8 cellular contexts compared by ENCODE assay signal in the genomic region with DNA sequence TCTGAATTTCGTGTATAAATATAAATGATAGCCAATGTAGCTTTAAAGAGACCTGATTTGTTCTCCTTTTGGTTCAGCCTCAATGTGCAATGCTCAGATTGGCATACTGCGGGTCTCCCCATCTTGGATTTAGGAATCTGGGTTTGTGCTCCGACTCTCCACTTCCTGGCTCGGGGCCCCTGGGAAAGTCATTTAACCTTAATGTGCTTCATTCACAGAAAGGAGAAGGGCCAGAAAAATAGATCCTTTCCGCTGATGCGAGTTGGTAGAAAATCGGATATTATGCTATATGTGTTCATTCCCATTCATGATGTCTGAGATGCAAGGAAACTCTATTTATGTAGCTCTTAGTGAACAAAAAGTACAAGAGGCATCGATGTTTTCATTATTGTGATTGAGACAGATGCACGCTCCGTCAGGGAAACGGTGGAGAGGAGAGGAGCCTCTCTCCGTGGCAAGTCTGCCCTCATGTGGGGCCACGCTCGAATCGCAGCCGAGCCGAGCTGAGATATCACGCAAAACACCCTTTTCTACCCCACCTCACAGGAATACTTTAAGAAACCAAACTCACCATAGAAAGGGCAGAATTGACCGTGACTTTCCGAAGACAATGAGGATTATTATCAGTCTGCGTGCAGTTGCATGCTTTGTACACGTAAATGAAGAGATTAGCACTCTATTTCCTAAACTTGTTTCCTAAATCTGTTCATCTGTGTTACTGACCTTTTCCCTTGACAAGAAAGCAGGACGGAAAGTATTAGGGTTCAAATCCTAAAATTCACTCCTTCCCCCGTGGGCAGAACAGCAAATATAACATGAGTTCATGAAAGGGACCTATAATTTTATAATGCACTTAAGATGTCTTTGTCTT.
DNase-seq lines count a peak whose midpoint lies in the region; ATAC-seq and TF ChIP-seq lines count a peak whose summit lies in the region.

No MANE protein-coding gene starts in this region.

- H3K36me3 ChIP-seq in HCT116 (ENCODE audit: control insufficient read depth in 1 of 2, insufficient read depth in 2 of 2, low read length in 2 of 2): no peaks in the 10 kb centered on the region

- no peaks in the 10 kb centered on the region for H3K9me3 Mint-ChIP-seq in neural crest cell

- no peak for TF ChIP-seq POLR2A in HCT116 (IDR thresholded peaks at IDR 0.05; ENCODE audit: borderline replicate concordance, extremely low read depth, insufficient read depth, insufficient read length)

- peak overlapping the region; percentile 75 for H3K4me3 Mint-ChIP-seq in neural crest cell

- H3K9me2 ChIP-seq in HCT116 (ENCODE audit: insufficient read depth): no peaks in the 10 kb centered on the region

- no peak overlapping the region for H3K4me3 ChIP-seq in HCT116 (replicated peaks in 1 of 2; ENCODE audit: low read depth in 1 of 2, low read length in 2 of 2)

- H3K27ac Mint-ChIP-seq in neural crest cell (ENCODE audit: unreplicated experiment): no peak overlapping the region

- TF ChIP-seq CTCF in HCT116 (IDR thresholded peaks at IDR 0.05 in 2 of 3, conservative IDR thresholded peaks at IDR 0.05 in 1 of 3; ENCODE audit: borderline replicate concordance in 1 of 3, insufficient read depth in 1 of 3, low read depth in 2 of 3, low read length in 2 of 3) (peak; percentile 26 to 75 (median 71); a peak in 5 of 6 replicates), VCaP (conservative IDR thresholded peaks at IDR 0.05) (peak; percentile 94), neural crest cell (conservative IDR thresholded peaks at IDR 0.05) (peak; percentile 81)

- H3K27ac ChIP-seq in HCT116 (ENCODE audit: low read depth, low read length): no peak overlapping the region
- H3K27ac ChIP-seq in VCaP: no peak overlapping the region

- H4K20me1 ChIP-seq in HCT116 (ENCODE audit: insufficient read depth): no peaks in the 10 kb centered on the region

- peaks cover 18% of the 10 kb centered on the region for H3K4me1 Mint-ChIP-seq in neural crest cell

- peak overlapping the region; percentile 24 for H2AFZ ChIP-seq in HCT116 (ENCODE audit: low read depth, low read length, poor library complexity, severe bottlenecking)

- POLR2A ChIA-PET in HCT116 (lab: Charles Lee): no interaction called here

- peaks cover 3% of the 10 kb centered on the region for H3K27me3 Mint-ChIP-seq in neural crest cell (ENCODE audit: low read depth)

- BruUV-seq in HCT116 (replicated peaks; lab: Mats Ljungman, UMichigan): no TSS peak

- no peaks in the 10 kb centered on the region for H3K4me1 ChIP-seq in HCT116 (ENCODE audit: control insufficient read depth in 1 of 2, insufficient read depth in 2 of 2, low read length in 2 of 2)

- no peak overlapping the region for H3K9ac ChIP-seq in HCT116 (ENCODE audit: low read length)

- intact Hi-C loops in HCT116 (cut with micrococcal nuclease): loop anchor here (2.0 to 10.0 kb wide), 2 partner anchors 64 to 332 kb away; no protein-coding TSS in a partner anchor

- peaks cover 27% of the 10 kb centered on the region for H3K27me3 ChIP-seq in HCT116 (ENCODE audit: insufficient read depth, low read length)

- H3K4me2 ChIP-seq in HCT116 (ENCODE audit: low read length): peak overlapping the region; percentile 30

- H3K36me3 Mint-ChIP-seq in neural crest cell (ENCODE audit: low read depth): no peaks in the 10 kb centered on the region

- H3K79me2 ChIP-seq in HCT116 (ENCODE audit: insufficient read depth, low read length): no peaks in the 10 kb centered on the region

- RAD21 ChIA-PET in HCT116 (lab: Charles Lee; ENCODE audit: low non-redundant PET in 1 of 2, low total read pairs in 2 of 2, uncharacterized antibody in 2 of 2, unreplicated experiment in 2 of 2): no interaction called here

- H3K9me3 ChIP-seq in HCT116 (ENCODE audit: control insufficient read depth in 1 of 2, insufficient read depth in 1 of 2, low read depth in 1 of 2, low read length in 2 of 2): no peaks in the 10 kb centered on the region

- DNase-seq in stimulated activated CD4-positive, alpha-beta T cell treated with anti-CD3 and anti-CD28 coated beads, Interleukin-15, amount 100 ng/mL, for 24 hours: peak; percentile 48
- no peak for DNase-seq in stimulated activated CD4-positive, alpha-beta T cell treated with anti-CD3 and anti-CD28 coated beads, Interleukin-4, amount 100 ng/mL, for 4 hours
- peak; percentile 16 for DNase-seq in HCT116 (ENCODE audit: low read depth, low spot score)
- DNase-seq in LoVo (ENCODE audit: low spot score): peak; percentile 6
- DNase-seq in fibroblast of peridontal ligament (ENCODE audit: extremely low read depth): peak; percentile 50
- DNase-seq in neural crest cell (ENCODE audit: low read depth, low spot score): peak; percentile 61

- CTCF ChIA-PET in HCT116 (lab: Charles Lee): interaction anchor here (0.9 to 2.0 kb wide), 4 partner anchors 9 to 328 kb away, joined by 3 to 7 read pairs (median 4); no protein-coding TSS in a partner anchor

- TF ChIP-seq RAD21 in HCT116 (IDR thresholded peaks at IDR 0.05; ENCODE audit: low read depth): peak; percentile 65

- ATAC-seq in HCT116 (peak; percentile 98), GM19467 (IDR thresholded peaks at IDR 0.05; ENCODE audit: unreplicated experiment) (no peak)

TF ChIP-seq in HCT116, 20 proteins besides CTCF, POLR2A, EP300 and RAD21:
- no peak for TF ChIP-seq POLR2AphosphoS5 (IDR thresholded peaks at IDR 0.05; ENCODE audit: low read depth, low read length)
- TF ChIP-seq SIN3A (IDR thresholded peaks at IDR 0.05; ENCODE audit: low read depth): no peak
- no peak for TF ChIP-seq JUND (IDR thresholded peaks at IDR 0.05)
- no peak for TF ChIP-seq ELF1 (IDR thresholded peaks at IDR 0.05; ENCODE audit: borderline replicate concordance, low read depth)
- TF ChIP-seq REST (IDR thresholded peaks at IDR 0.05; ENCODE audit: low read depth): no peak
- TF ChIP-seq TCF7L2 (IDR thresholded peaks at IDR 0.05; ENCODE audit: borderline replicate concordance, extremely low read depth, insufficient read depth, insufficient read length): no peak
- no peak for TF ChIP-seq CEBPB (IDR thresholded peaks at IDR 0.05; ENCODE audit: low read depth)
- TF ChIP-seq SP1 (IDR thresholded peaks at IDR 0.05; ENCODE audit: low read depth): no peak
- no peak for TF ChIP-seq EZH2 (IDR thresholded peaks at IDR 0.05)
- no peak for TF ChIP-seq CBX3 (IDR thresholded peaks at IDR 0.05; ENCODE audit: low read depth)
- no peak for TF ChIP-seq SRF (IDR thresholded peaks at IDR 0.05; ENCODE audit: low read depth)
- TF ChIP-seq, protein P1, sequence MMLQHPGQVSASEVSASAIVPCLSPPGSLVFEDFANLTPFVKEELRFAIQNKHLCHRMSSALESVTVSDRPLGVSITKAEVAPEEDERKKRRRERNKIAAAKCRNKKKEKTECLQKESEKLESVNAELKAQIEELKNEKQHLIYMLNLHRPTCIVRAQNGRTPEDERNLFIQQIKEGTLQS (IDR thresholded peaks at IDR 0.05): no peak
- no peak for TF ChIP-seq EGR1 (IDR thresholded peaks at IDR 0.05; ENCODE audit: low read depth)
- TF ChIP-seq FOSL1 (IDR thresholded peaks at IDR 0.05; ENCODE audit: low read depth): no peak

Comparison
In these comparisons a context has a peak if more than half of its experiments do, and no peak if none do; other contexts are left out.
1. DNase-seq: peak in stimulated activated CD4-positive, alpha-beta T cell treated with anti-CD3 and anti-CD28 coated beads, Interleukin-15, amount 100 ng/mL, for 24 hours (single experiment), HCT116 (single experiment), LoVo (single experiment), fibroblast of peridontal ligament (single experiment) and neural crest cell (single experiment); none in stimulated activated CD4-positive, alpha-beta T cell treated with anti-CD3 and anti-CD28 coated beads, Interleukin-4, amount 100 ng/mL, for 4 hours (0 of 2).
2. Peak in every context shown above with its lines, with median percentiles within 50 percentile points of each other: CTCF ChIP-seq.